9 cellular contexts compared by ENCODE assay signal in genomic region chr14:95683793-95684192, GRCh38. TPM values are rescaled to one million over a fixed set of nuclear protein-coding genes. Genes with fewer than 3 reads are reported as not detected.
DNase-seq lines count a peak whose midpoint lies in the region; ATAC-seq, FAIRE-seq and TF ChIP-seq lines count a peak whose summit lies in the region.
"Had no signal": no experiment of that assay in that cellular context is flagged by ENCODE, and none has a peak within 500 bp of the region (broad histone marks: within the 10 kb centered on the region; RNA-seq: fewer than 3 reads in every experiment).

No MANE protein-coding gene starts in this region.

- POLR2A ChIA-PET in H1 (lab: Charles Lee; ENCODE audit: partially characterized antibody) = no interaction called here

- H3K4ac ChIP-seq in H1 (replicated peaks; ENCODE audit: insufficient read length, low read depth, low read length) = no peak overlapping the region

- H4K91ac ChIP-seq in H1 (replicated peaks; ENCODE audit: insufficient read length, low read length) = no peak overlapping the region

- H3K9me3 ChIP-seq in H1 (ENCODE audit: insufficient read depth in 2 of 2, low read depth in 1 of 2, low read length in 1 of 2) = no peaks in the 10 kb centered on the region

- H3K56ac ChIP-seq in H1 (replicated peaks; ENCODE audit: insufficient read length, low read depth, low read length) = no peak overlapping the region

- 0 out of 2 replicates have a peak overlapping the region, but pooled peaks have one; percentile 20 for H2BK15ac ChIP-seq in H1 (ENCODE audit: low read length)

- no peak overlapping the region for H2AK5ac ChIP-seq in H1 (ENCODE audit: low read depth, low read length)

- no peak overlapping the region for H3K9ac ChIP-seq in H1 (replicated peaks in 1 of 4; ENCODE audit: extremely low read depth in 1 of 4, low read depth in 3 of 4, low read length in 3 of 4)

- H2BK20ac ChIP-seq in H1 (ENCODE audit: low read length) = 0 out of 2 replicates have a peak overlapping the region, but pooled peaks have one; percentile 40

- no peak overlapping the region for H2BK12ac ChIP-seq in H1 (ENCODE audit: low read depth, low read length)

- no peak for ATAC-seq in HG02970 (IDR thresholded peaks at IDR 0.05; ENCODE audit: low FRiP score, unreplicated experiment)

- no peaks in the 10 kb centered on the region for H3K79me2 ChIP-seq in H1 (ENCODE audit: control insufficient read depth in 1 of 2, insufficient read depth in 2 of 2, low read length in 2 of 2)

- no peak for FAIRE-seq in H1 (lab: Jason Lieb, UNC)

- H4K8ac ChIP-seq in H1 (ENCODE audit: extremely low read depth, insufficient read depth, low read length) = no peak overlapping the region

- H2BK5ac ChIP-seq in H1 (ENCODE audit: low read depth, low read length) = no peak overlapping the region

- H3K4me1 ChIP-seq in H1 (replicated peaks in 1 of 4; ENCODE audit: control insufficient read depth in 3 of 4, insufficient read depth in 4 of 4, low read length in 3 of 4) = peaks cover 6 to 13% (median 9%) of the 10 kb centered on the region in 4 experiments

- peak; percentile 94 to 97 (median 95) for TF ChIP-seq CTCF in H1 (IDR thresholded peaks at IDR 0.05; ENCODE audit: control extremely low read depth in 1 of 3, insufficient read depth in 1 of 3, low read depth in 1 of 3, low read length in 3 of 3)

- TF ChIP-seq EP300 in H1 (IDR thresholded peaks at IDR 0.05; ENCODE audit: borderline replicate concordance in 1 of 2, low read depth in 2 of 2, low read length in 2 of 2) = no peak

- no peaks in the 10 kb centered on the region; the same call in 1 of the 2 replicates for H3K23me2 ChIP-seq in H1 (ENCODE audit: low read depth, low read length)

- no peak overlapping the region for H3K18ac ChIP-seq in H1 (ENCODE audit: extremely low read depth, low read length)

- H3K36me3 ChIP-seq in H1 (ENCODE audit: control insufficient read depth in 2 of 4, insufficient read depth in 4 of 4, low read length in 3 of 4) = no peaks in the 10 kb centered on the region

- H3K27ac ChIP-seq in H1 (ENCODE audit: low read depth, low read length) = no peak overlapping the region

- WGBS in H1 (ENCODE audit: extremely low coverage in 1 of 2, insufficient coverage in 1 of 2, insufficient read length in 1 of 2, insufficient replicate concordance in 2 of 2, low coverage in 1 of 2, low lambda C conversion rate in 2 of 2, missing lambda C conversion rate in 1 of 2), 2 experiments = 74% methylated on average over 4 of the region's 4 CpGs; no CpG with 5 or more reads in 1 of the 2 experiments

- H3K4me2 ChIP-seq in H1 (ENCODE audit: insufficient read depth in 1 of 2, low read depth in 2 of 2, low read length in 2 of 2) = no peak overlapping the region

- H3K23ac ChIP-seq in H1 (ENCODE audit: insufficient read length) = no peak overlapping the region

- H3K27me3 ChIP-seq in H1 (replicated peaks in 1 of 4; ENCODE audit: control insufficient read depth in 3 of 4, extremely low read depth in 1 of 4, insufficient read depth in 3 of 4, low read length in 3 of 4) = peaks cover 0 to 3% (median 0%) of the 10 kb centered on the region in 4 experiments; a peak in 3 of 7 replicates

- CTCF ChIA-PET in H1 (lab: Charles Lee; ENCODE audit: partially characterized antibody) = interaction anchor here (0.6 to 7.2 kb wide), 45 partner anchors 8 to 318 kb away, joined by 3 to 107 read pairs (median 4); no protein-coding TSS in a partner anchor

- TF ChIP-seq RAD21 in H1 (IDR thresholded peaks at IDR 0.05 in 1 of 2, conservative IDR thresholded peaks at IDR 0.05 in 1 of 2; ENCODE audit: low read depth in 2 of 2, low read length in 2 of 2) = peak; percentile 91 to 94

- H2BK120ac ChIP-seq in H1 (replicated peaks; ENCODE audit: low read depth, low read length) = no peak overlapping the region

- no peak overlapping the region for H4K5ac ChIP-seq in H1 (ENCODE audit: insufficient read length, low read depth, low read length)

- no peak overlapping the region for H3K4me3 ChIP-seq in H1 (ENCODE audit: extremely low read depth in 1 of 4, insufficient read depth in 2 of 4, low read depth in 3 of 4, low read length in 4 of 4)

- no peak for TF ChIP-seq POLR2A in H1 (IDR thresholded peaks at IDR 0.05; ENCODE audit: control extremely low read depth in 1 of 2, low read depth in 2 of 2, low read length in 2 of 2)

- peak; percentile 4 for DNase-seq in activated CD8-positive, alpha-beta memory T cell treated with anti-CD3 and anti-CD28 coated beads, Interleukin-2, amount 50 U/mL, for 24 hours (ENCODE audit: extremely low read depth)
- no peak for DNase-seq in activated CD8-positive, alpha-beta memory T cell treated with anti-CD3 and anti-CD28 coated beads, Interleukin-2, amount 50 U/mL, for 4 hours
- DNase-seq in OCI-M1 (lab: John Stamatoyannopoulos, UW) (peak; percentile 33), H1 (ENCODE audit: low read depth in 1 of 2, low spot score in 2 of 2) (peak in 1 of 2 experiments; percentile 74), cortex of kidney (lab: John Stamatoyannopoulos, UW) (no peak), NOMO-1 treated with dmso at 0.1 percent for 144 hours (lab: John Stamatoyannopoulos, UW; ENCODE audit: unreplicated experiment) (no peak)
- peak; percentile 32 to 44 for DNase-seq in stimulated activated CD4-positive, alpha-beta T cell treated with anti-CD3 and anti-CD28 coated beads, Interleukin-2, amount 100 ng/mL, for 24 hours

- H3K79me1 ChIP-seq in H1 (ENCODE audit: low read depth, low read length) = no peaks in the 10 kb centered on the region

- H3K14ac ChIP-seq in H1 (ENCODE audit: insufficient read length) = no peak overlapping the region

- no peaks in the 10 kb centered on the region for H4K20me1 ChIP-seq in H1 (replicated peaks in 1 of 2; ENCODE audit: control insufficient read depth in 1 of 2, insufficient read depth in 2 of 2, low read length in 2 of 2)

- H2AFZ ChIP-seq in H1 (ENCODE audit: low read length) = no peak overlapping the region

TF ChIP-seq in H1, 55 proteins besides CTCF, POLR2A, EP300 and RAD21:
- TF ChIP-seq TEAD4 (IDR thresholded peaks at IDR 0.05; ENCODE audit: low read depth, low read length) (0 out of 2 replicates have a peak, but pooled peaks have one; percentile 24), EZH2 (IDR thresholded peaks at IDR 0.05; ENCODE audit: low read depth, low read length, severe bottlenecking) (no peak), EGR1 (IDR thresholded peaks at IDR 0.05; ENCODE audit: borderline replicate concordance, low read depth, low read length) (no peak), FOSL1 (IDR thresholded peaks at IDR 0.05; ENCODE audit: insufficient read depth, low read depth, low read length) (no peak), POU5F1 (IDR thresholded peaks at IDR 0.05; ENCODE audit: low read depth, low read length) (no peak), JUN (IDR thresholded peaks at IDR 0.05; ENCODE audit: low read depth, low read length) (no peak)

RNA-seq across cellular contexts. Expression of gene TCL1B, which starts 2.4 kb away (rescaled TPM):
- total RNA-seq in H1 (2021; fragmentation: NEBNext Ultra II Directional; extraction: Animal tissue kit (Norgen Biotek cat#: 25700)) = 7.5 and 9.6 TPM in 2 replicates
- 11.5 and 14.7 TPM in 2 replicates for polyA plus RNA-seq in H1 (2011; rRNA removed)
- polyA plus RNA-seq in H1 (2011; cell fraction: cytosol; rRNA removed) = 14.7 TPM
- 14.3 TPM for polyA plus RNA-seq in H1 (2011; cell fraction: nucleus; rRNA removed)
- 5.0 to 9.1 TPM (median 5.9 TPM) in 4 replicates for polyA plus RNA-seq in H1 (2012, experiment 1 of 2)
- 4.6 TPM for polyA plus RNA-seq in H1 (2012, experiment 2 of 2)
- polyA plus RNA-seq in H1 (2013, experiment 1 of 2) = 6.5 TPM
- polyA plus RNA-seq in H1 (2013, experiment 2 of 2) = 6.0 TPM
- polyA minus RNA-seq in H1 (2011; rRNA and poly(A)+ RNA removed) = 4.6 and 5.3 TPM in 2 replicates
- 1.4 TPM for polyA minus RNA-seq in H1 (2011; cell fraction: cytosol; rRNA and poly(A)+ RNA removed)
- 3.5 TPM for polyA minus RNA-seq in H1 (2011; cell fraction: nucleus; rRNA and poly(A)+ RNA removed)
- total RNA-seq: pulmonary artery endothelial cell had no signal

RNA-seq across cellular contexts. Expression of gene TCL1A, which starts 30.1 kb away (rescaled TPM):
- total RNA-seq in H1 (2021; fragmentation: NEBNext Ultra II Directional; extraction: Animal tissue kit (Norgen Biotek cat#: 25700)) = 0.35 and 0.65 TPM in 2 replicates
- polyA plus RNA-seq in H1 (2011; rRNA removed) = 7.6 and 8.8 TPM in 2 replicates
- polyA plus RNA-seq in H1 (2011; cell fraction: cytosol; rRNA removed) = 5.6 TPM
- polyA plus RNA-seq in H1 (2011; cell fraction: nucleus; rRNA removed) = 6.5 TPM
- 1.8 to 2.5 TPM (median 2.3 TPM) in 4 replicates for polyA plus RNA-seq in H1 (2012, experiment 1 of 2)
- polyA plus RNA-seq in H1 (2012, experiment 2 of 2) = 1.8 TPM
- 0.47 TPM for polyA plus RNA-seq in H1 (2013, experiment 1 of 2)
- 0.50 TPM for polyA plus RNA-seq in H1 (2013, experiment 2 of 2)
- polyA minus RNA-seq in H1 (2011; rRNA and poly(A)+ RNA removed) = 4.1 and 6.4 TPM in 2 replicates
- polyA minus RNA-seq in H1 (2011; cell fraction: cytosol; rRNA and poly(A)+ RNA removed) = 2.2 TPM
- polyA minus RNA-seq in H1 (2011; cell fraction: nucleus; rRNA and poly(A)+ RNA removed) = 1.00 TPM
- total RNA-seq: pulmonary artery endothelial cell had no signal

Comparison
In these comparisons a context has a peak if more than half of its experiments do, and no peak if none do; other contexts are left out.
1. DNase-seq: peak in activated CD8-positive, alpha-beta memory T cell treated with anti-CD3 and anti-CD28 coated beads, Interleukin-2, amount 50 U/mL, for 24 hours (single experiment), OCI-M1 (single experiment) and stimulated activated CD4-positive, alpha-beta T cell treated with anti-CD3 and anti-CD28 coated beads, Interleukin-2, amount 100 ng/mL, for 24 hours (2 of 2); none in activated CD8-positive, alpha-beta memory T cell treated with anti-CD3 and anti-CD28 coated beads, Interleukin-2, amount 50 U/mL, for 4 hours (single experiment), cortex of kidney (single experiment) and NOMO-1 treated with dmso at 0.1 percent for 144 hours (single experiment).